Comparison of ENCODE assay signal across 20 cellular contexts in the genomic region with DNA sequence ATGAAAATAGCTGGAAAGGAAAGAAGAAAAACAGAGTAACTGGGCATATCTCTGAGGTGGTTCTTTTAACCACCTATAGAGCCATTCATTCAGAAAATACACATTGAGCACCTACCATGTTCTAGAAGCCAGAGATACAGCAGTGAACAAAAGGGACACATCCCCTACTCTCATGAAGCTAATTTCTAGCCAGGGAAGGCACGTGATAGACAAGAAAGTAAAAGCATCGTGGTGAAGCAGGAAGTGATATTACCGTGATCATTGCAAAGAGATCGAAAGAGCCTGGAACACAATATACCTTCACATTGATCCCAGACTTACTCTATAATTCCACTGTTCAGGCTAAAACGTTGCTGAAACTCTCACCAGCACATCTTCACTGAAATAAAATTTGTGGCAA.
DNase-seq lines count a peak whose midpoint lies in the region; ATAC-seq and TF ChIP-seq lines count a peak whose summit lies in the region.
"Had no signal": no experiment of that assay in that cellular context is flagged by ENCODE, and none has a peak within 500 bp of the region (broad histone marks: within the 10 kb centered on the region; RNA-seq: fewer than 3 reads in every experiment).

No MANE protein-coding gene starts in this region.

- TF ChIP-seq CTCF in dorsolateral prefrontal cortex (IDR thresholded peaks at IDR 0.05 in 54 of 56, conservative IDR thresholded peaks at IDR 0.05 in 2 of 56; ENCODE audit: low read depth in 1 of 56, partially characterized antibody in 56 of 56) = no peak

- H3K27me3 Mint-ChIP-seq in activated CD4-positive, alpha-beta T cell treated with anti-CD3 and anti-CD28 coated beads, Interleukin-2, amount 10 ng/mL, durations not matched to agents 7 days and 5 days = peaks cover 2% of the 10 kb centered on the region
- H3K27me3 Mint-ChIP-seq in CD4-positive, alpha-beta memory T cell = peaks cover 0 to 1% of the 10 kb centered on the region in 2 donors
- H3K27me3 Mint-ChIP-seq in naive thymus-derived CD8-positive, alpha-beta T cell = peaks cover 0 to 1% (median 0%) of the 10 kb centered on the region in 5 donors

- CTCF ChIA-PET in activated CD4-positive, alpha-beta T cell treated with anti-CD3 and anti-CD28 coated beads, Interleukin-2, amount 10 ng/mL, durations not matched to agents 7 days and 5 days (lab: Charles Lee) = interaction anchor here (1.3 kb wide), 1 partner anchor 9 kb away, joined by 3 read pairs; no protein-coding TSS in a partner anchor
- CTCF ChIA-PET in CD4-positive, alpha-beta memory T cell (lab: Charles Lee; ENCODE audit: partially characterized antibody) = interaction anchor here (1.0 kb wide), 1 partner anchor 54 kb away, joined by 3 read pairs; no protein-coding TSS in a partner anchor

- H3K4me1 Mint-ChIP-seq in activated CD4-positive, alpha-beta T cell treated with anti-CD3 and anti-CD28 coated beads, Interleukin-2, amount 10 ng/mL, durations not matched to agents 7 days and 5 days = peaks cover 34% of the 10 kb centered on the region
- H3K4me1 Mint-ChIP-seq in CD4-positive, alpha-beta memory T cell = peaks cover 11 to 46% (median 28%) of the 10 kb centered on the region in 4 donors
- peaks cover 21 to 56% (median 39%) of the 10 kb centered on the region in 4 donors for H3K4me1 Mint-ChIP-seq in naive thymus-derived CD8-positive, alpha-beta T cell

- H3K27ac ChIP-seq in CD4-positive, alpha-beta memory T cell (ENCODE audit: low read depth, low read length) = no peak overlapping the region
- H3K27ac ChIP-seq in dorsolateral prefrontal cortex = peak overlapping the region in 1 of 59 donors; percentile 81
- H3K27ac ChIP-seq: esophagus squamous epithelium, PC-9, suprapubic skin, uterus had no signal

- H3K36me3 Mint-ChIP-seq in activated CD4-positive, alpha-beta T cell treated with anti-CD3 and anti-CD28 coated beads, Interleukin-2, amount 10 ng/mL, durations not matched to agents 7 days and 5 days (ENCODE audit: low read depth) = peaks cover 48% of the 10 kb centered on the region
- H3K36me3 Mint-ChIP-seq in CD4-positive, alpha-beta memory T cell = peaks cover 6 to 20% of the 10 kb centered on the region in 2 donors
- H3K36me3 Mint-ChIP-seq in activated naive CD4-positive, alpha-beta T cell treated with anti-CD3 and anti-CD28 coated beads, Interleukin-2, amount 50 U/mL, for 72 hours = peaks cover 32 to 52% of the 10 kb centered on the region in 2 donors
- H3K36me3 Mint-ChIP-seq in naive thymus-derived CD8-positive, alpha-beta T cell = peaks cover 0 to 7% (median 0%) of the 10 kb centered on the region in 3 donors

- H3K4me3 ChIP-seq in CD4-positive, alpha-beta memory T cell (ENCODE audit: low read length in 2 of 2) = peak overlapping the region in 1 of 2 donors; percentile 37
- no peak overlapping the region for H3K4me3 ChIP-seq in dorsolateral prefrontal cortex
- H3K4me3 ChIP-seq: esophagus squamous epithelium, PC-9, suprapubic skin, uterus had no signal

- H3K27ac Mint-ChIP-seq in activated CD4-positive, alpha-beta T cell treated with anti-CD3 and anti-CD28 coated beads, Interleukin-2, amount 10 ng/mL, durations not matched to agents 7 days and 5 days = peak overlapping the region; percentile 52
- peak overlapping the region in 2 of 7 donors; percentile 38 to 59 for H3K27ac Mint-ChIP-seq in CD4-positive, alpha-beta memory T cell
- peak overlapping the region; percentile 65 to 91 for H3K27ac Mint-ChIP-seq in activated naive CD4-positive, alpha-beta T cell treated with anti-CD3 and anti-CD28 coated beads, Interleukin-2, amount 50 U/mL, for 72 hours
- H3K27ac Mint-ChIP-seq in naive thymus-derived CD8-positive, alpha-beta T cell = peak overlapping the region; percentile 18 to 90 (median 78)

- peak; percentile 46 to 70 for ATAC-seq in activated naive CD4-positive, alpha-beta T cell treated with anti-CD3 and anti-CD28 coated beads, Interleukin-2, amount 50 U/mL, for 72 hours
- peak; percentile 72 to 86 for ATAC-seq in naive thymus-derived CD8-positive, alpha-beta T cell
- no peak for ATAC-seq in GM21737 (IDR thresholded peaks at IDR 0.05; ENCODE audit: unreplicated experiment)
- ATAC-seq: left cardiac atrium had no signal

- H3K9me3 ChIP-seq in CD4-positive, alpha-beta memory T cell (ENCODE audit: control insufficient read depth in 1 of 2, low read length in 2 of 2) = no peaks in the 10 kb centered on the region
- H3K9me3 ChIP-seq: esophagus squamous epithelium, suprapubic skin, uterus had no signal

- H3K36me3 ChIP-seq in CD4-positive, alpha-beta memory T cell (ENCODE audit: insufficient read depth, low read length) = no peaks in the 10 kb centered on the region
- H3K36me3 ChIP-seq: suprapubic skin, uterus had no signal

- no peaks in the 10 kb centered on the region for H3K27me3 ChIP-seq in CD4-positive, alpha-beta memory T cell (ENCODE audit: insufficient read depth, low read length)
- no peaks in the 10 kb centered on the region for H3K27me3 ChIP-seq in dorsolateral prefrontal cortex
- H3K27me3 ChIP-seq: esophagus squamous epithelium, suprapubic skin, uterus had no signal

- H3K4me1 ChIP-seq in CD4-positive, alpha-beta memory T cell (ENCODE audit: insufficient read depth, low read length) = peaks cover 29% of the 10 kb centered on the region
- H3K4me1 ChIP-seq: esophagus squamous epithelium, suprapubic skin had no signal

- H3K4me3 Mint-ChIP-seq in activated CD4-positive, alpha-beta T cell treated with anti-CD3 and anti-CD28 coated beads, Interleukin-2, amount 10 ng/mL, durations not matched to agents 7 days and 5 days = no peak overlapping the region
- H3K4me3 Mint-ChIP-seq in CD4-positive, alpha-beta memory T cell = peak overlapping the region; percentile 2 to 82 (median 60)
- peak overlapping the region; percentile 55 to 85 (median 71) for H3K4me3 Mint-ChIP-seq in naive thymus-derived CD8-positive, alpha-beta T cell

- intact Hi-C loops in CD4-positive, alpha-beta memory T cell (cut with micrococcal nuclease) = loop anchor here (2.0 kb wide), 1 partner anchor 291 kb away; no protein-coding TSS in a partner anchor
- intact Hi-C loops in dorsolateral prefrontal cortex (cut with DNase I) = loop anchor here in 1 of 2 donors (10.0 kb wide), 1 partner anchor 77 kb away; the partner anchor contains the start of gene TIAM1

- H3K9me3 Mint-ChIP-seq in activated CD4-positive, alpha-beta T cell treated with anti-CD3 and anti-CD28 coated beads, Interleukin-2, amount 10 ng/mL, durations not matched to agents 7 days and 5 days = peaks cover 9% of the 10 kb centered on the region
- peaks cover 0 to 6% (median 0%) of the 10 kb centered on the region in 8 donors for H3K9me3 Mint-ChIP-seq in CD4-positive, alpha-beta memory T cell
- peaks cover 0 to 13% of the 10 kb centered on the region in 2 donors for H3K9me3 Mint-ChIP-seq in activated naive CD4-positive, alpha-beta T cell treated with anti-CD3 and anti-CD28 coated beads, Interleukin-2, amount 50 U/mL, for 72 hours
- peaks cover 0 to 2% (median 0%) of the 10 kb centered on the region in 9 donors for H3K9me3 Mint-ChIP-seq in naive thymus-derived CD8-positive, alpha-beta T cell

- peak; percentile 20 for DNase-seq in activated CD4-positive, alpha-beta T cell treated with anti-CD3 and anti-CD28 coated beads, Interleukin-2, amount 10 ng/mL, durations not matched to agents 7 days and 5 days
- no peak for DNase-seq in activated CD4-positive, alpha-beta T cell treated with anti-CD3 and anti-CD28 coated beads, Interleukin-2, amount 50 U/mL, for 48 hours
- DNase-seq in CD4-positive, alpha-beta memory T cell = peak in 4 of 5 donors; percentile 5 to 9 (median 6)
- DNase-seq in activated naive CD4-positive, alpha-beta T cell treated with anti-CD3 and anti-CD28 coated beads, Interleukin-2, amount 50 U/mL, for 72 hours (ENCODE audit: low spot score in 2 of 2) = no peak
- DNase-seq in naive thymus-derived CD8-positive, alpha-beta T cell = peak in 3 of 10 donors; percentile 17 to 34 (median 32)
- DNase-seq in pons (ENCODE audit: low spot score) (no peak), dorsolateral prefrontal cortex (no peak)
- DNase-seq: DMS153; esophagus squamous epithelium; GF-D8; HCEC 1CT; left cardiac atrium; NCI-H1694; NCI-H774; PC-9; SIG-M5; stimulated activated CD4-positive, alpha-beta T cell treated with anti-CD3 and anti-CD28 coated beads, Interleukin-4, amount 100 ng/mL, for 4 hours; uterus had no signal

- POLR2A ChIA-PET in activated CD4-positive, alpha-beta T cell treated with anti-CD3 and anti-CD28 coated beads, Interleukin-2, amount 10 ng/mL, durations not matched to agents 7 days and 5 days (lab: Charles Lee) = no interaction called here
- POLR2A ChIA-PET in CD4-positive, alpha-beta memory T cell (lab: Charles Lee; ENCODE audit: partially characterized antibody) = no interaction called here
- POLR2A ChIA-PET in naive thymus-derived CD8-positive, alpha-beta T cell (lab: Charles Lee) = interaction anchor here (0.5 to 3.2 kb wide), 3 partner anchors 16 to 225 kb away, joined by 3 to 15 read pairs (median 3); no protein-coding TSS in a partner anchor

Comparison
In these comparisons a context has a peak if more than half of its experiments do, and no peak if none do; other contexts are left out.
1. DNase-seq: peak in activated CD4-positive, alpha-beta T cell treated with anti-CD3 and anti-CD28 coated beads, Interleukin-2, amount 10 ng/mL, durations not matched to agents 7 days and 5 days (single experiment) and CD4-positive, alpha-beta memory T cell (4 of 5); none in activated CD4-positive, alpha-beta T cell treated with anti-CD3 and anti-CD28 coated beads, Interleukin-2, amount 50 U/mL, for 48 hours (0 of 2), activated naive CD4-positive, alpha-beta T cell treated with anti-CD3 and anti-CD28 coated beads, Interleukin-2, amount 50 U/mL, for 72 hours (0 of 2), pons (single experiment) and dorsolateral prefrontal cortex (0 of 10).